1 cellular context compared by ENCODE assay signal in the genomic region with DNA sequence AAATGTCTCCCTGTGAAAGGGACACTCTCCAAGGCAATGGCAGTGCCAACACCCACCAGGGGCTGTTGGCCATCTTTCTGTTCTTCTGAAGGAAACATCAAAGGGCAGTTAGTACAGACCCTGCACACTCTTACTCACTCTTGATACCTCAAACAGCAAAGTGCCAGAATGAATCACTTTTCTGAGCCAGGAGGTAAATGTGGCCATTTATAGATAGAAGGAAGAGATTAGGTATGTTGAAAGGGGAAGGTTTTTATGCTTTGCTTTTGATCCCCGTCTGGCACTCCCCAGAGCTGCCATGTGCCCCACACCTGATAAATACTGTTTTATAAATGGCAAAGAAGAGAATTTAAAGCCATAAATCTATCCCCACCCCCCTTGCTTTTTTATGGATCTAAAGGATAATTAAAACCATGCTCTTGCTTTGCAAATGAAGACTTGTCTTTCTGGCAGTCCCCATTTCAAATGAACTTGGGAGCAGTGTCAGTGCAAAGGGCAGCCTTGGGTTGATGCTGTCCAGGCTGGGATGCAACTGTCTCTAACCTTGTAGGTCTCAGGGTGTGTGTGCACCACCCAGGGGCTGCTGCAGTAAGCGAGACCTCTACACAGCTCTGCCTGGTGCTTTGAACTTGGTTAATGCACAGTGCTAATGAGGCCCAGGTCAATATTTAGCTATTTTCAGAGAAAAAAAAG.
TF ChIP-seq lines count a peak whose summit lies in the region.

No MANE protein-coding gene starts in this region.

TF ChIP-seq in HepG2, 621 proteins besides CTCF, POLR2A, EP300 and RAD21:
- no peak for TF ChIP-seq BORCS8-MEF2B (CRISPR knock-in tag; IDR thresholded peaks at IDR 0.05)
- no peak for TF ChIP-seq TEAD3 (CRISPR knock-in tag; optimal IDR thresholded peaks at IDR 0.05; ENCODE audit: borderline replicate concordance)
- TF ChIP-seq MATR3 (CRISPR knock-in tag; IDR thresholded peaks at IDR 0.05): no peak
- TF ChIP-seq KLF15 (CRISPR knock-in tag; IDR thresholded peaks at IDR 0.05; ENCODE audit: borderline replicate concordance): no peak
- TF ChIP-seq TBX3 (IDR thresholded peaks at IDR 0.05; ENCODE audit: borderline replicate concordance): no peak
